Comparison of ENCODE assay signal across 13 cellular contexts in the genomic region with DNA sequence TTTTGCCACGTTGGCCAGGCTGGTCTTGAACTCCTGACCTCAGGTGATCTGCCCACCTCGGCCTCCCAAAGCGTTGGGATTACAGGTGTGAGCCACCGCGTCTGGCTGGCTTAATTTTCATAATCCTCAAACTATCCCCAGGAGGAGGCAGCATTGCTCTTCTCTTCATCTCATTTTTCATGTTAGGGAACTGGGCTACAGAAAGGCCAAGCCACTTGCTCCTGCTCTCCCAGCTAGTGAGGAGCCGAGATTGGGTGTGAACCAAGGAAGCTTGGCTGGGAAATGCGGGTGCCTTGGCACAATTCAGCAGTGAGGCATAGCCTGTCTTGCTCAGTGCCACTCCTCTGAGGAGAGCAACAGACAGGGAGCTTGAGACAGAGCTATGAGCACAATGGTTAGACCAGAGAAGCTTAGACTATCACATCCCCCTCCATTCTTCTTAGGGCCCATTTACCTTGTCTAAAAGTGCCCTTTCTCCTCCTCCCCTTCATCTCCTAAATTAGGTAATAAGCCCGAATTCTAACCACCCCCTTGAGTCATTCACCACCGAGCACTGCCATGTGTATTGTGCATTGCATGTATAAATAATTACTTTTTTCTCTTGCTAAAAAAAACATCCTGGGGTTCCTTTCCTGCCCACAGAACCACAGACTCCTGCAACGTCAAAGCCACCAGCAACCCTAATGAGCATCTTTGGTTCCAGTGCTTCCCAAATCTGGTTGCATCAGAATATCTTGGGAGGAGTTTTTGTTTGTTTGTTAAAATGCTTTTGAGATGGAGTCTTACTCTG. TPM values are rescaled to one million over a fixed set of nuclear protein-coding genes. Genes with fewer than 3 reads are reported as not detected.
DNase-seq lines count a peak whose midpoint lies in the region; ATAC-seq, FAIRE-seq and TF ChIP-seq lines count a peak whose summit lies in the region.
"Had no signal": no experiment of that assay in that cellular context is flagged by ENCODE, and none has a peak within 500 bp of the region (broad histone marks: within the 10 kb centered on the region; RNA-seq: fewer than 3 reads in every experiment).

No MANE protein-coding gene starts in this region.

- CTCF ChIA-PET in A549 (lab: Yijun Ruan, JAX), result interaction anchor here (0.8 to 3.8 kb wide), 8 partner anchors 7 to 145 kb away, joined by 3 to 26 read pairs (median 6); partner anchors contain the start of genes BTBD17 and GPR142

- TF ChIP-seq POLR2A in A549 (IDR thresholded peaks at IDR 0.05; ENCODE audit: low read length), result no peak
- no peak for TF ChIP-seq POLR2A in upper lobe of left lung (IDR thresholded peaks at IDR 0.05)
- no peak for TF ChIP-seq POLR2A in adrenal gland (IDR thresholded peaks at IDR 0.05)
- TF ChIP-seq POLR2A in tibial nerve (IDR thresholded peaks at IDR 0.05), result no peak

- H3K27me3 ChIP-seq in dorsolateral prefrontal cortex (no peaks in the 10 kb centered on the region), upper lobe of left lung (no peaks in the 10 kb centered on the region), adrenal gland (peaks cover 4% of the 10 kb centered on the region), tibial nerve (no peaks in the 10 kb centered on the region)

- no peak overlapping the region for H3K27ac ChIP-seq in A549
- peak overlapping the region in 10 of 59 donors; percentile 7 to 73 (median 45) for H3K27ac ChIP-seq in dorsolateral prefrontal cortex
- H3K27ac ChIP-seq in upper lobe of left lung, result no peak overlapping the region
- H3K27ac ChIP-seq in adrenal gland, result no peak overlapping the region
- H3K27ac ChIP-seq in tibial nerve, result peak overlapping the region in 1 of 4 donors; percentile 49

- peaks cover 5% of the 10 kb centered on the region; the same call in 1 of the 3 replicates for H3K9me3 ChIP-seq in A549
- peaks cover 0 to 8% (median 4%) of the 10 kb centered on the region in 4 donors for H3K9me3 ChIP-seq in upper lobe of left lung
- peaks cover 0 to 9% (median 0%) of the 10 kb centered on the region in 3 donors for H3K9me3 ChIP-seq in adrenal gland (replicated peaks in 1 of 3)
- no peaks in the 10 kb centered on the region for H3K9me3 ChIP-seq in tibial nerve

- FAIRE-seq in A549 (lab: Jason Lieb, UNC), result no peak
- FAIRE-seq: G401.6 had no signal

- DNase-seq in A549 (ENCODE audit: low read depth in 1 of 2, low spot score in 1 of 2), result peak in 1 of 2 experiments; percentile 28
- peak; percentile 69 for DNase-seq in Daoy (ENCODE audit: low read depth)
- DNase-seq in NCI-H82 (lab: John Stamatoyannopoulos, UW), result peak; percentile 75
- DNase-seq in dorsolateral prefrontal cortex, result peak in 1 of 10 donors; percentile 27
- no peak for DNase-seq in upper lobe of left lung
- no peak for DNase-seq in adrenal gland
- no peak for DNase-seq in tibial nerve (ENCODE audit: low spot score in 2 of 2)

- H3K4me3 ChIP-seq in A549 (no peak overlapping the region), dorsolateral prefrontal cortex (no peak overlapping the region), upper lobe of left lung (no peak overlapping the region), adrenal gland (no peak overlapping the region), tibial nerve (no peak overlapping the region)

- intact Hi-C loops in dorsolateral prefrontal cortex (cut with DNase I), result loop anchor here in 1 of 2 donors (1.0 to 5.0 kb wide), 3 partner anchors 55 to 186 kb away; partner anchors contain the start of gene BTBD17
- intact Hi-C loops in adrenal gland (cut with DNase I), result loop anchor here in 1 of 2 donors (10.0 kb wide), 1 partner anchor 49 kb away; no protein-coding TSS in a partner anchor

- TF ChIP-seq EP300 in A549 (IDR thresholded peaks at IDR 0.05) (no peak), upper lobe of left lung (IDR thresholded peaks at IDR 0.05) (no peak), tibial nerve (IDR thresholded peaks at IDR 0.05) (no peak)

- TF ChIP-seq RAD21 in A549 (conservative IDR thresholded peaks at IDR 0.05 in 1 of 2, IDR thresholded peaks at IDR 0.05 in 1 of 2), result peak in 1 of 2 experiments; percentile 46; a peak in 1 of 5 replicates

- WGBS in A549 (ENCODE audit: missing lambda C conversion rate), result 22% methylated on average over 10 of the region's 10 CpGs
- WGBS in upper lobe of left lung, 2 donors, result 56 to 71% methylated on average over 10 of the region's 10 CpGs
- 63 to 78% (median 70%) methylated on average over 10 of the region's 10 CpGs for WGBS in adrenal gland, 4 donors
- 49 to 66% methylated on average over 10 of the region's 10 CpGs for WGBS in tibial nerve, 2 donors

- POLR2A ChIA-PET in A549 (lab: Yijun Ruan, JAX), result no interaction called here

- H3K4me2 ChIP-seq in A549, result no peak overlapping the region

- ATAC-seq in A549 (no peak; a peak in 1 of 6 replicates), HG02678 (IDR thresholded peaks at IDR 0.05; ENCODE audit: unreplicated experiment) (no peak), upper lobe of left lung (ENCODE audit: low FRiP score in 2 of 2) (no peak)
- ATAC-seq: esophagus mucosa; stimulated activated memory B cell treated with anti-CD40 and anti-IgM and Interleukin-4, amounts not matched to agents 10 μg/mL and 1 μg/mL and 100 μg/mL, for 72 hours had no signal

- no peaks in the 10 kb centered on the region for H3K36me3 ChIP-seq in upper lobe of left lung
- H3K36me3 ChIP-seq in adrenal gland (replicated peaks in 1 of 2), result no peaks in the 10 kb centered on the region
- H3K36me3 ChIP-seq in tibial nerve, result no peaks in the 10 kb centered on the region

- peak; percentile 12; the same call in 2 of the 3 replicates for TF ChIP-seq CTCF in A549 (IDR thresholded peaks at IDR 0.05)
- TF ChIP-seq CTCF in dorsolateral prefrontal cortex (IDR thresholded peaks at IDR 0.05 in 54 of 56, conservative IDR thresholded peaks at IDR 0.05 in 2 of 56; ENCODE audit: low read depth in 1 of 56, partially characterized antibody in 56 of 56), result peak in 54 of 56 donors; percentile 6 to 80 (median 46)
- TF ChIP-seq CTCF in upper lobe of left lung (IDR thresholded peaks at IDR 0.05), result no peak
- no peak for TF ChIP-seq CTCF in adrenal gland (IDR thresholded peaks at IDR 0.05)
- peak in 2 of 5 experiments; percentile 19 to 33 for TF ChIP-seq CTCF in tibial nerve (IDR thresholded peaks at IDR 0.05)

- H3K4me1 ChIP-seq in A549, result 0 out of 3 replicates have a peak, but pooled peaks cover 3% of the 10 kb centered on the region
- H3K4me1 ChIP-seq in upper lobe of left lung, result no peaks in the 10 kb centered on the region
- no peaks in the 10 kb centered on the region for H3K4me1 ChIP-seq in adrenal gland (replicated peaks in 1 of 2)
- no peaks in the 10 kb centered on the region for H3K4me1 ChIP-seq in tibial nerve

TF ChIP-seq in A549, 52 proteins besides CTCF, POLR2A, EP300 and RAD21 (continues in another document):
- no peak for TF ChIP-seq ZC3H11A (IDR thresholded peaks at IDR 0.05)
- TF ChIP-seq, protein P1, sequence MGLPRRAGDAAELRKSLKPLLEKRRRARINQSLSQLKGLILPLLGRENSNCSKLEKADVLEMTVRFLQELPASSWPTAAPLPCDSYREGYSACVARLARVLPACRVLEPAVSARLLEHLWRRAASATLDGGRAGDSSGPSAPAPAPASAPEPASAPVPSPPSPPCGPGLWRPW (IDR thresholded peaks at IDR 0.05), result no peak
- no peak for TF ChIP-seq HOXB5 (CRISPR knock-in tag; IDR thresholded peaks at IDR 0.05)
- TF ChIP-seq FOXS1 (CRISPR knock-in tag; IDR thresholded peaks at IDR 0.05), result no peak
- no peak for TF ChIP-seq MAZ (IDR thresholded peaks at IDR 0.05; ENCODE audit: borderline replicate concordance, low read depth, low read length)
- no peak for TF ChIP-seq HDAC2 (IDR thresholded peaks at IDR 0.05)
- no peak for TF ChIP-seq RFX5 (IDR thresholded peaks at IDR 0.05)
- TF ChIP-seq SMC3 (IDR thresholded peaks at IDR 0.05), result no peak
- no peak for TF ChIP-seq HOXB13 (CRISPR knock-in tag; IDR thresholded peaks at IDR 0.05; ENCODE audit: low read depth)

RNA-seq across cellular contexts. Expression of gene KIF19, which starts 20.0 kb away (rescaled TPM):
- polyA plus RNA-seq in A549 (2011; rRNA removed) (not detected in 2 replicates), A549 (2017; fragmentation: RNase III; extraction: RNeasy Plus Mini Kit Qiagen cat#74134 plus additional on column Dnase treatment) (not detected in 3 replicates), adrenal gland (1 to 10 TPM in 1 of 3 donors, under 1 TPM in 1, not detected in 1; 0.64 to 1.7 TPM)
- 0.01 TPM in 1 of 2 replicates, not detected in the other for polyA plus RNA-seq in A549 (2012; cell fraction: cytosol; rRNA removed)
- polyA plus RNA-seq in A549 (2012; cell fraction: nucleus; rRNA removed), result 0.01 TPM in 1 of 2 replicates, not detected in the other
- not detected in 2 replicates for polyA minus RNA-seq in A549 (2011; rRNA and poly(A)+ RNA removed)
- 0.12 TPM in 1 of 2 replicates, not detected in the other for total RNA-seq in Daoy (2014; rRNA removed; shearing (Covaris generic))
- total RNA-seq in dorsolateral prefrontal cortex (10 to 100 TPM in 90 of 120 experiments, 1 to 10 TPM in 30; 1.0 to 84.8 (median 17.6) TPM), upper lobe of left lung (10 to 100 TPM in 2 of 6 donors, 1 to 10 TPM in 3, under 1 TPM in 1; 0.46 to 13.7 (median 3.8) TPM), adrenal gland (under 1 TPM in 7 of 8 donors, not detected in 1; 0.14 to 0.69 (median 0.29) TPM), tibial nerve (100 to 1,000 TPM in 3 of 4 donors, 10 to 100 TPM in 1; 77.4 to 211 (median 117) TPM)

RNA-seq across cellular contexts. Expression of gene DNAI2, which starts 32.0 kb away (rescaled TPM):
- polyA plus RNA-seq in A549 (2011; rRNA removed) (not detected in 2 replicates), A549 (2017; fragmentation: RNase III; extraction: RNeasy Plus Mini Kit Qiagen cat#74134 plus additional on column Dnase treatment) (not detected in 3 replicates), adrenal gland (under 1 TPM in 1 of 3 donors, not detected in 2; 0.26 TPM)
- not detected in 2 replicates for polyA plus RNA-seq in A549 (2012; cell fraction: cytosol; rRNA removed)
- not detected in 2 replicates for polyA plus RNA-seq in A549 (2012; cell fraction: nucleus; rRNA removed)
- polyA minus RNA-seq in A549 (2011; rRNA and poly(A)+ RNA removed), result not detected in 2 replicates
- not detected in 2 replicates for total RNA-seq in Daoy (2014; rRNA removed; shearing (Covaris generic))
- total RNA-seq in dorsolateral prefrontal cortex (under 1 TPM in 21 of 120 experiments, not detected in 99; 0.19 to 0.96 (median 0.40) TPM), upper lobe of left lung (10 to 100 TPM in 1 of 6 donors, 1 to 10 TPM in 4, under 1 TPM in 1; 0.29 to 16.1 (median 3.7) TPM), adrenal gland (under 1 TPM in 1 of 8 donors, not detected in 7; 0.14 TPM), tibial nerve (under 1 TPM in 1 of 4 donors, not detected in 3; 0.60 TPM)
- total RNA-seq: esophagus mucosa, lung microvascular endothelial cell, skeletal muscle tissue had no signal

RNA-seq across cellular contexts. Expression of gene BTBD17, which starts 55.6 kb away (rescaled TPM):
- polyA plus RNA-seq in A549 (2011; rRNA removed) (not detected in 2 replicates), A549 (2017; fragmentation: RNase III; extraction: RNeasy Plus Mini Kit Qiagen cat#74134 plus additional on column Dnase treatment) (not detected in 3 replicates), adrenal gland (under 1 TPM; 0.10 to 0.72 (median 0.24) TPM)
- polyA plus RNA-seq in A549 (2012; cell fraction: cytosol; rRNA removed), result not detected in 2 replicates
- polyA plus RNA-seq in A549 (2012; cell fraction: nucleus; rRNA removed), result not detected in 2 replicates
- not detected in 2 replicates for polyA minus RNA-seq in A549 (2011; rRNA and poly(A)+ RNA removed)
- total RNA-seq in Daoy (2014; rRNA removed; shearing (Covaris generic)), result not detected in 2 replicates
- total RNA-seq in dorsolateral prefrontal cortex (1 to 10 TPM in 98 of 120 experiments, under 1 TPM in 22; 0.28 to 6.4 (median 1.6) TPM), upper lobe of left lung (1 to 10 TPM in 1 of 6 donors, not detected in 5; 1.2 TPM), adrenal gland (1 to 10 TPM in 2 of 8 donors, under 1 TPM in 2, not detected in 4; 0.11 to 1.1 (median 0.87) TPM), tibial nerve (not detected)
- total RNA-seq: esophagus mucosa, lung microvascular endothelial cell, skeletal muscle tissue had no signal

Comparison
In these comparisons a context has a peak if more than half of its experiments do, and no peak if none do; other contexts are left out.
1. DNase-seq: peak in Daoy (single experiment) and NCI-H82 (single experiment); none in upper lobe of left lung (0 of 2), adrenal gland (0 of 7) and tibial nerve (0 of 2).
2. CTCF ChIP-seq: peak in A549 (single experiment) and dorsolateral prefrontal cortex (54 of 56); none in upper lobe of left lung (0 of 6) and adrenal gland (0 of 6).